ENCODE assay signal across 23 cellular contexts in the genomic region with DNA sequence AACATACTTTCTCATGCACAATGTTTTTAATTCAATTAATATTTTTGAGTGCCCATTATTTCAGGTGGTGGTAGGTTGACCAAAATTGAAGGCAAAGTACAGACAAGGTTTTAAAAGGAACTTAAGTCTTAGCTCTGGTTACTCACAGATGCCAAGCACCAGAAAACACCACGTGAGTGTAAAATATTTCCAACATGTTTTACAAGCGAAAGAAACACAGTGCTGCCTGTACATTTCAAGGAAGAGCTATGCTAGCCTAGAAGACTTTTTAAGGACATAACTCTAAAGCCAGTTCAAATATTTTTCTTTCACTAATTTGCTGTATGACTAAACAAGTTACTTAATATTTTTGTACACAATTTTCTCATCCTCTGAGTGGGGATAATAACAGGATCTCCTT.
"Had no signal": no experiment of that assay in that cellular context is flagged by ENCODE, and none has a peak within 500 bp of the region (broad histone marks: within the 10 kb centered on the region; RNA-seq: fewer than 3 reads in every experiment).

No MANE protein-coding gene starts in this region.

- H3K9me3 ChIP-seq: SJSA1 had no signal

- H3K4me1 ChIP-seq: SJSA1 had no signal

- DNase-seq: IMR-90, Karpas-422, KG1, MG63, NCI-H1092, NCI-H1105 treated with DMSO at 0.1 percent for 48 hours, NCI-H1417 treated with DMSO at 0.1 percent for 48 hours, NCI-H146, NCI-H1694 treated with DMSO at 0.1 percent for 48 hours, NCI-H1930, NCI-H2081, NCI-H2107, NCI-H2227 treated with DMSO at 0.1 percent for 48 hours, NCI-H524 treated with DMSO at 0.1 percent for 48 hours, NCI-H69, NCI-H774, Right ventricle myocardium superior, RPMI8226, SIG-M5 had no signal

- H3K27ac ChIP-seq: SJSA1, SK-N-MC had no signal

- H3K4me3 ChIP-seq: MG63, SJSA1, SK-N-MC had no signal

- FAIRE-seq: HepG2, RCC 7860 had no signal

- H3K27me3 ChIP-seq: MG63, SJSA1 had no signal

- H3K36me3 ChIP-seq: MG63, SJSA1 had no signal
